8 cellular contexts compared by ENCODE assay signal in genomic region chr18:59899298-59900221, GRCh38. TPM values are rescaled to one million over a fixed set of nuclear protein-coding genes. Genes with fewer than 3 reads are reported as not detected.
A peak's percentile ranks its signal among the peaks of the same experiment; 100 is the strongest.
DNase-seq lines count a peak whose midpoint lies in the region; ATAC-seq lines count a peak whose summit lies in the region.

Gene PMAIP1 (plus strand): TSS chr18:59899996. CDS start chr18:59900178, 182 bp downstream.

- POLR2A ChIA-PET in activated CD8-positive, alpha-beta memory T cell treated with anti-CD3 and anti-CD28 coated beads for 36 hours (lab: Charles Lee), result interaction anchor here (0.6 to 2.8 kb wide), 12 partner anchors 14 to 97 kb away, joined by 3 to 32 read pairs (median 8); no protein-coding TSS in a partner anchor

- H3K9me3 ChIP-seq in endocrine pancreas (ENCODE audit: control insufficient read depth, low read length), result no peaks in the 10 kb centered on the region
- H3K9me3 ChIP-seq in mesodermal cell (ENCODE audit: control insufficient read depth, low read length), result no peaks in the 10 kb centered on the region

- peaks cover 4% of the 10 kb centered on the region for H3K4me1 ChIP-seq in endocrine pancreas (ENCODE audit: control insufficient read depth, insufficient read depth, low read length)
- peaks cover 14% of the 10 kb centered on the region for H3K4me1 ChIP-seq in mesodermal cell (ENCODE audit: control insufficient read depth, insufficient read depth, low read length, poor library complexity, severe bottlenecking)

- H3K36me3 ChIP-seq in endocrine pancreas (ENCODE audit: control insufficient read depth, insufficient read depth, low read length), result no peaks in the 10 kb centered on the region
- no peaks in the 10 kb centered on the region for H3K36me3 ChIP-seq in mesodermal cell (ENCODE audit: control insufficient read depth, insufficient read depth, low read length)

- H3K27ac ChIP-seq in mesodermal cell (ENCODE audit: low read depth, low read length, severe bottlenecking), result peak within 1 kb of the TSS; percentile 83

- peak within 1 kb of the TSS; percentile 39 for H3K9ac ChIP-seq in endocrine pancreas (ENCODE audit: control insufficient read depth, insufficient read depth, low read length)

- WGBS in mesodermal cell (ENCODE audit: insufficient coverage in 2 of 2), 2 experiments, result 0 to 1% methylated on average over 51 of the region's 73 CpGs

- CTCF ChIA-PET in activated CD8-positive, alpha-beta memory T cell treated with anti-CD3 and anti-CD28 coated beads for 36 hours (lab: Charles Lee), result interaction anchor here (1.1 to 1.5 kb wide), 3 partner anchors 16 to 64 kb away, joined by 3 read pairs; no protein-coding TSS in a partner anchor

- DNase-seq in COLO829 (ENCODE audit: low spot score), result peak; percentile 77
- DNase-seq in HUDEP-2 (lab: John Stamatoyannopoulos, UW; ENCODE audit: unreplicated experiment in 76 of 76), result peak in 75 of 76 experiments; percentile 3 to 96 (median 76)
- DNase-seq in NOMO-1 treated with DMSO at 0.1 percent for 48 hours (lab: John Stamatoyannopoulos, UW; ENCODE audit: unreplicated experiment), result peak; percentile 75
- DNase-seq in stimulated activated CD8-positive, alpha-beta memory T cell treated with anti-CD3 and anti-CD28 coated beads, Interleukin-15, amount 100 ng/mL, for 48 hours (ENCODE audit: low read depth in 2 of 2), result peak; percentile 77 to 85

- ATAC-seq in GM21381 (IDR thresholded peaks at IDR 0.05; ENCODE audit: unreplicated experiment), result peak; percentile 71

- peaks cover 4% of the 10 kb centered on the region for H3K27me3 ChIP-seq in endocrine pancreas (ENCODE audit: control insufficient read depth, insufficient read depth, low read length)

- H3K4me3 ChIP-seq in endocrine pancreas (ENCODE audit: control insufficient read depth, insufficient read depth, low read length) (peak within 1 kb of the TSS; percentile 50), mesodermal cell (ENCODE audit: extremely low read depth, insufficient read depth, low read length, poor library complexity, severe bottlenecking) (peak within 1 kb of the TSS; percentile 75)

RNA-seq across cellular contexts. Expression of gene PMAIP1, which starts in this region (rescaled TPM):
- total RNA-seq in activated CD8-positive, alpha-beta memory T cell treated with anti-CD3 and anti-CD28 coated beads for 36 hours, result 10 to 100 TPM; 69.1 to 71.1 TPM
- 14.7 TPM for polyA plus RNA-seq in mesodermal cell (2013, experiment 1 of 2)
- polyA plus RNA-seq in mesodermal cell (2013, experiment 2 of 2), result 14.2 TPM

Comparison
In these comparisons a context has a peak if more than half of its experiments do, and no peak if none do; other contexts are left out.
1. Peak in every context shown above with its lines: DNase-seq, ATAC-seq, H3K4me3 ChIP-seq and H3K27ac ChIP-seq.